Comparison of ENCODE assay signal across 9 cellular contexts in the genomic region with DNA sequence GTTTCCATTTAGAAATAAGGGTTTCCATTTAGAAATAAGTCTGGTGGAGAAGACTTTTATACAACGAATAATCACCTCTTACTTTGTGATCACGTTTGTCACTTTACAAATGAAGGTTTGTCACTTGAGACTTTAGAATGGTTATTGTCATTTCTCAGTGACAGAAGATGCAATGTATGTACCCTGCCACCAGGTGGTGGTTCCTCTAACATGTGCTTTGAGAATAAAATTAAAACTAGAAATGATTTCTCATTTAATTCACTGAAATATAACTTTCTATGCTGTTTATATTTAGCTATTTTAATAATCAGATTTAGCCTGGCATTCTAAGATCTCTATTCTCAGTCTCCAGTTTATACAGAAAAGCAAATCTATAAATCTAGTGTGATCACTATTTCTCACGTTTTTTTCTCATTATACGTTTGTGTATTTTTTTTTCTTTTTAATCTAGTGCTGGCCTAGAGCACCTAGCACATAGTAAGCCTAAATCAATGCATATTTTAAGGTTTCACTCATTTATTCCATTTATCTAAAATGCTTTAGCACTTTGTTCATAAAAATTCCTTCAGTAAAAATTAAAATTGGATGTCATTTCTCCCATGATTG. TPM values are rescaled to one million over a fixed set of nuclear protein-coding genes. Genes with fewer than 3 reads are reported as not detected.
A peak's percentile ranks its signal among the peaks of the same experiment; 100 is the strongest.
DNase-seq lines count a peak whose midpoint lies in the region; ATAC-seq and TF ChIP-seq lines count a peak whose summit lies in the region.
"Had no signal": no experiment of that assay in that cellular context is flagged by ENCODE, and none has a peak within 500 bp of the region (broad histone marks: within the 10 kb centered on the region; RNA-seq: fewer than 3 reads in every experiment).

No MANE protein-coding gene starts in this region.

- no peaks in the 10 kb centered on the region for H3K27me3 ChIP-seq in heart left ventricle

- H3K36me3 ChIP-seq in heart left ventricle = no peaks in the 10 kb centered on the region

- H3K4me1 ChIP-seq in heart left ventricle = no peaks in the 10 kb centered on the region

- intact Hi-C loops in heart left ventricle (cut with DNase I) = no loop called here
- intact Hi-C loops in Right ventricle myocardium superior (cut with DNase I) = no loop called here

- TF ChIP-seq CTCF in heart left ventricle (IDR thresholded peaks at IDR 0.05) = peak; percentile 19 to 54 (median 40)

- DNase-seq in heart left ventricle (no peak), Right ventricle myocardium superior (no peak), astrocyte of the hippocampus (ENCODE audit: low read depth, low spot score) (peak; percentile 2), myocyte (ENCODE audit: low read depth) (peak; percentile 1), DMS153 (lab: John Stamatoyannopoulos, UW) (no peak), KG1 (lab: John Stamatoyannopoulos, UW) (no peak)
- no peak for DNase-seq in activated naive CD4-positive, alpha-beta T cell treated with anti-CD3 and anti-CD28 coated beads, Interleukin-2, amount 50 U/mL, for 16 hours

- no peaks in the 10 kb centered on the region for H3K9me3 ChIP-seq in heart left ventricle

- no peak overlapping the region for H3K4me3 ChIP-seq in heart left ventricle
- H3K4me3 ChIP-seq: skin epidermis had no signal

- no peak overlapping the region for H3K27ac ChIP-seq in heart left ventricle
- H3K27ac ChIP-seq: skin epidermis had no signal

- 39 to 42% (median 40%) methylated on average over 4 of the region's 4 CpGs for WGBS in heart left ventricle, 4 donors

- TF ChIP-seq POLR2A in heart left ventricle (IDR thresholded peaks at IDR 0.05) = no peak

- no peak for ATAC-seq in heart left ventricle
- no peak for ATAC-seq in Right ventricle myocardium superior (ENCODE audit: poor library complexity)
- peak; percentile 82 for ATAC-seq in HG03469 (IDR thresholded peaks at IDR 0.05; ENCODE audit: unreplicated experiment)

RNA-seq across cellular contexts. Expression of a gene that starts 57.4 kb away (rescaled TPM):
- total RNA-seq in heart left ventricle (not detected), Right ventricle myocardium superior (not detected), myocyte (not detected in 2 replicates)
- not detected for polyA plus RNA-seq in heart left ventricle
- polyA plus RNA-seq in myocyte (2012) = not detected

Comparison
In these comparisons a context has a peak if more than half of its experiments do, and no peak if none do; other contexts are left out.
1. DNase-seq: peak in astrocyte of the hippocampus (single experiment) and myocyte (single experiment); none in heart left ventricle (0 of 5), Right ventricle myocardium superior (single experiment), DMS153 (single experiment), KG1 (single experiment) and activated naive CD4-positive, alpha-beta T cell treated with anti-CD3 and anti-CD28 coated beads, Interleukin-2, amount 50 U/mL, for 16 hours (single experiment).